Comparison of ENCODE assay signal across 8 cellular contexts in the genomic region with DNA sequence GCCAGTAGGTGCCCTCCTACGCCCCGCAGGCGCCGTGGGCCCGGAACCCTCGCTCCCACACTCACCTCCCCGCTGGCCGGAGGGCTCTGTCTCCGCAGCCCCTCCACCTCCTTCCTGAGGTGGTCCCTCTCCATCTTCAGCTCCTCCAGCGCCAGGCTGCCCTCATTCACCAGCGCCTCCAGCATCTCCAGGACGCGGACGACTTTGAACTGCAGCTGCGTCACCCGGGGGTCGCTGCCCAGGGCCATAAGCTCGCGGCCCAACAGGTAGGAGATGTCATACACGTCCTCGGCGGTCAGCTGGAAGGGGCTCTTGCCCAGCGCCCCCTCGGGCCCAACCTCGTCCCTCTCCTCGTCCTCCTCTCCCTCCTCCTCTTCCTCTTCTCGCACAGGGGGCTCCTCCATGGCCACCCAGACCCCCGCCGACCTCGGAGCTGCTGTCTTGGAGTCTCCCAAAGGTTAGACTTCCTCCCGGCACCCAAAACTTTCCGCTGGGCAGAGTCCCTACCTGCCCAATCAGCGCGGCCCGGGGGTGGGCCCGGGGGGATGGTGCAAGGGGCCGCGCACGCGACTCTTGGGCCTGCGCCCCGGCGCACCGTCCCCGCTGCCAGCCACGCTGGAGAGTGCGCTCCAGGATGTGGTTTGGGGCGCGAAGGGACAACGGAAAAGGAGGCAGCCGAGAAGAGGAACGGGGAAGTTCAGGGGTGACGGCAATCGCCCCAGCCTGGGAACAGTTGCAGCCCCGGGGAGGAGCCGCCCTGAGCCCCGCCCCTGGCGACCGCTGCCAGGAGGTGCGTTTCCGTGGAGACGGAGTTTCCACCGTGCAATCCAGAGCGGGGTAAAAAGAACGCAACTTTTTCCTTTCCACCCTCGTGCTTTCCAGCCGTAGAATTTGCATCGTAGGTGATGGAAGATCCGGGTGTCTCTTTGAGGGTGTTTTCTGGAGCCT. TPM values are rescaled to one million over a fixed set of nuclear protein-coding genes. Genes with fewer than 3 reads are reported as not detected.
DNase-seq lines count a peak whose midpoint lies in the region; TF ChIP-seq lines count a peak whose summit lies in the region.

Gene RILPL2 (minus strand): TSS at position 668 of the 948 bp plus-strand sequence. CDS start 264 bp downstream, at position 404.

- TF ChIP-seq POLR2A in GM10847 (IDR thresholded peaks at IDR 0.05; ENCODE audit: extremely low read depth, insufficient read length) = peak; percentile 40

- DNase-seq in HAP-1 (ENCODE audit: low spot score in 2 of 2) (peak; percentile 65 to 88), MG63 (peak; percentile 84), T-helper 22 cell (ENCODE audit: low read depth) (peak; percentile 93), ascending aorta (ENCODE audit: low spot score in 2 of 2) (peak; percentile 79 to 96), hippocampal formation (lab: John Stamatoyannopoulos, UW) (peak; percentile 45 to 65), retina (peak; percentile 82), NCI-H187 treated with DMSO at 0.1 percent for 48 hours (lab: John Stamatoyannopoulos, UW) (no peak)

- no peak for TF ChIP-seq CTCF in ascending aorta (IDR thresholded peaks at IDR 0.05)

- H3K9me3 ChIP-seq in HAP-1 (no peaks in the 10 kb centered on the region), MG63 (no peaks in the 10 kb centered on the region), ascending aorta (no peaks in the 10 kb centered on the region)

- peak within 1 kb of the TSS; percentile 60 for H3K4me3 ChIP-seq in HAP-1
- H3K4me3 ChIP-seq in MG63 = peak within 1 kb of the TSS; percentile 72
- peak within 1 kb of the TSS; percentile 77 to 92 for H3K4me3 ChIP-seq in ascending aorta

- H3K36me3 ChIP-seq in HAP-1 (replicated peaks) (no peaks in the 10 kb centered on the region; the same call in 1 of the 2 replicates), MG63 (no peaks in the 10 kb centered on the region), ascending aorta (peaks cover 0 to under 1% of the 10 kb centered on the region in 2 donors)

- peaks cover 2% of the 10 kb centered on the region; the same call in 1 of the 2 replicates for H3K4me1 ChIP-seq in HAP-1
- peaks cover 10 to 33% of the 10 kb centered on the region in 2 donors for H3K4me1 ChIP-seq in ascending aorta

- H3K27ac ChIP-seq in ascending aorta = peak within 1 kb of the TSS; percentile 86 to 90

- intact Hi-C loops in ascending aorta (cut with DNase I) = loop anchor here (2.0 to 5.0 kb wide), 3 partner anchors 41 to 96 kb away; partner anchors contain the start of genes RILPL1 and SBNO1

- in situ Hi-C loops in HAP-1 (cut with MboI; ENCODE audit: low sequenced_read_pairs) = no loop called here

- H3K27me3 ChIP-seq in HAP-1 (ENCODE audit: low read depth) (no peaks in the 10 kb centered on the region), MG63 (0 out of 2 replicates have a peak, but pooled peaks cover 2% of the 10 kb centered on the region), ascending aorta (no peaks in the 10 kb centered on the region)

RNA-seq across cellular contexts. Expression of gene RILPL2, which starts in this region (rescaled TPM):
- total RNA-seq in MG63 (2014; rRNA removed; shearing (Covaris generic); ENCODE audit: low replicate concordance) = 1.9 and 3.5 TPM in 2 replicates
- 7.2 TPM for total RNA-seq in ascending aorta
